Comparison of ENCODE assay signal across 25 cellular contexts in genomic region chr5:128208436-128208835, GRCh38.
A peak's percentile ranks its signal among the peaks of the same experiment; 100 is the strongest.
DNase-seq lines count a peak whose midpoint lies in the region; ATAC-seq and TF ChIP-seq lines count a peak whose summit lies in the region.
"Had no signal": no experiment of that assay in that cellular context is flagged by ENCODE, and none has a peak within 500 bp of the region (broad histone marks: within the 10 kb centered on the region; RNA-seq: fewer than 3 reads in every experiment).

No MANE protein-coding gene starts in this region.

- H3K36me3 ChIP-seq in cardiac muscle cell, result no peaks in the 10 kb centered on the region
- no peaks in the 10 kb centered on the region for H3K36me3 ChIP-seq in right atrium auricular region
- H3K36me3 ChIP-seq: BE2C, BLaER1 had no signal

- H3K4me1 Mint-ChIP-seq in WTC11, result peaks cover 2% of the 10 kb centered on the region; the same call in 1 of the 2 replicates

- no peaks in the 10 kb centered on the region for H3K9me3 Mint-ChIP-seq in WTC11
- H3K9me3 Mint-ChIP-seq: CD14-positive monocyte; CD4-positive, alpha-beta memory T cell; CD4-positive, CD25-positive, alpha-beta regulatory T cell; CD8-positive, alpha-beta memory T cell had no signal

- CTCF ChIA-PET in WTC11 (lab: Charles Lee), result interaction anchor here (1.4 kb wide), 1 partner anchor 330 kb away, joined by 6 read pairs; no protein-coding TSS in a partner anchor

- no peak overlapping the region for H3K27ac Mint-ChIP-seq in WTC11
- H3K27ac Mint-ChIP-seq: CD14-positive monocyte; CD4-positive, alpha-beta memory T cell; CD4-positive, CD25-positive, alpha-beta regulatory T cell; CD8-positive, alpha-beta memory T cell had no signal

- intact Hi-C loops in left ventricle myocardium superior (cut with micrococcal nuclease), result no loop called here
- intact Hi-C loops in Right ventricle myocardium inferior (cut with DNase I), result no loop called here
- intact Hi-C loops in left colon (cut with DNase I, micrococcal nuclease), result loop anchor here in 1 of 2 donors (10.0 kb wide), 1 partner anchor 444 kb away; no protein-coding TSS in a partner anchor

- POLR2A ChIA-PET in WTC11 (lab: Charles Lee), result no interaction called here

- H3K4me3 ChIP-seq in cardiac muscle cell (no peak overlapping the region), right atrium auricular region (no peak overlapping the region)
- H3K4me3 ChIP-seq: BLaER1, GM12878 had no signal

- H3K4me3 Mint-ChIP-seq in WTC11, result no peak overlapping the region
- H3K4me3 Mint-ChIP-seq: CD14-positive monocyte; CD4-positive, alpha-beta memory T cell; CD8-positive, alpha-beta memory T cell had no signal

- TF ChIP-seq CTCF in cardiac muscle cell (IDR thresholded peaks at IDR 0.05; ENCODE audit: low read depth, low read length), result no peak
- no peak for TF ChIP-seq CTCF in right atrium auricular region (IDR thresholded peaks at IDR 0.05)
- no peak for TF ChIP-seq CTCF in WTC11 (IDR thresholded peaks at IDR 0.05)

- ATAC-seq in left ventricle myocardium superior, result peak; percentile 68
- no peak for ATAC-seq in Right ventricle myocardium inferior
- peak; percentile 12 for ATAC-seq in left colon
- ATAC-seq in WTC11, result no peak
- ATAC-seq: GM12878 had no signal

- H3K36me3 Mint-ChIP-seq in WTC11, result no peaks in the 10 kb centered on the region
- H3K36me3 Mint-ChIP-seq: CD14-positive monocyte; CD4-positive, alpha-beta memory T cell; CD4-positive, CD25-positive, alpha-beta regulatory T cell had no signal

- DNase-seq in cardiac muscle cell (ENCODE audit: low read depth in 1 of 2, low spot score in 1 of 2) (peak in 1 of 2 donors; percentile 34), right atrium auricular region (ENCODE audit: low spot score) (no peak), left ventricle myocardium superior (no peak), Right ventricle myocardium inferior (ENCODE audit: missing footprints) (no peak), left colon (no peak), WTC11 (ENCODE audit: low spot score) (no peak), SHP77 treated with DMSO at 0.1 percent for 48 hours (lab: John Stamatoyannopoulos, UW) (no peak)
- DNase-seq: 8988T; ACHN; BE2C; C1 segment of cervical spinal cord; CD4-positive, alpha-beta memory T cell; CD4-positive, CD25-positive, alpha-beta regulatory T cell; CD8-positive, alpha-beta memory T cell; COR-L47; DMS 273 treated with DMSO at 0.1 percent for 48 hours; DMS153; DMS53; DMS79; DND-41; EL; GDM1 had no signal

- no peaks in the 10 kb centered on the region for H3K9me3 ChIP-seq in cardiac muscle cell (ENCODE audit: low read depth)
- no peaks in the 10 kb centered on the region for H3K9me3 ChIP-seq in right atrium auricular region
- H3K9me3 ChIP-seq: BE2C, BLaER1 had no signal

- no peaks in the 10 kb centered on the region for H3K27me3 Mint-ChIP-seq in WTC11 (ENCODE audit: low read depth)

- H3K27me3 ChIP-seq in cardiac muscle cell, result no peaks in the 10 kb centered on the region
- no peaks in the 10 kb centered on the region for H3K27me3 ChIP-seq in right atrium auricular region
- H3K27me3 ChIP-seq: BE2C, BLaER1 had no signal

- H3K27ac ChIP-seq in cardiac muscle cell (peak overlapping the region; percentile 43), right atrium auricular region (no peak overlapping the region)
- H3K27ac ChIP-seq: BLaER1 had no signal

- H3K4me1 ChIP-seq in cardiac muscle cell (ENCODE audit: low read depth), result peaks cover 7% of the 10 kb centered on the region
- H3K4me1 ChIP-seq in right atrium auricular region, result no peaks in the 10 kb centered on the region
- H3K4me1 ChIP-seq: BE2C, BLaER1 had no signal

TF ChIP-seq in WTC11, 78 proteins besides CTCF, POLR2A, EP300 and RAD21:
- no peak for TF ChIP-seq MLX (CRISPR knock-in tag; IDR thresholded peaks at IDR 0.05)
- TF ChIP-seq FOXP1 (CRISPR knock-in tag; IDR thresholded peaks at IDR 0.05; ENCODE audit: borderline replicate concordance), result no peak
- no peak for TF ChIP-seq ZNF317 (CRISPR knock-in tag; IDR thresholded peaks at IDR 0.05; ENCODE audit: borderline replicate concordance, low read depth)
- no peak for TF ChIP-seq E2F5 (CRISPR knock-in tag; IDR thresholded peaks at IDR 0.05)
- no peak for TF ChIP-seq GTF2I (CRISPR knock-in tag; conservative IDR thresholded peaks at IDR 0.05)

Comparison
In these comparisons a context has a peak if more than half of its experiments do, and no peak if none do; other contexts are left out.
1. ATAC-seq: peak in left ventricle myocardium superior (single experiment) and left colon (single experiment); none in Right ventricle myocardium inferior (single experiment) and WTC11 (single experiment).